ENCODE assay signal across 19 cellular contexts in genomic region chr7:98559958-98560357, GRCh38. TPM values are rescaled to one million over a fixed set of nuclear protein-coding genes. Genes with fewer than 3 reads are reported as not detected.
A peak's percentile ranks its signal among the peaks of the same experiment; 100 is the strongest.
DNase-seq lines count a peak whose midpoint lies in the region; ATAC-seq, FAIRE-seq and TF ChIP-seq lines count a peak whose summit lies in the region.
"Had no signal": no experiment of that assay in that cellular context is flagged by ENCODE, and none has a peak within 500 bp of the region (broad histone marks: within the 10 kb centered on the region; RNA-seq: fewer than 3 reads in every experiment).

No MANE protein-coding gene starts in this region.

- intact Hi-C loops in testis (cut with DNase I; ENCODE audit: low total_unique reads) (no loop called here), colonic mucosa (cut with DNase I) (no loop called here)

- no peak for ATAC-seq in GM19023 (IDR thresholded peaks at IDR 0.05; ENCODE audit: unreplicated experiment)
- ATAC-seq: lower lobe of right lung; sciatic nerve; stimulated activated memory B cell treated with anti-CD40 and anti-IgM and Interleukin-4, amounts not matched to agents 10 μg/mL and 1 μg/mL and 100 μg/mL, for 72 hours had no signal

- TF ChIP-seq CTCF in bronchial epithelial cell (IDR thresholded peaks at IDR 0.05; ENCODE audit: insufficient read depth, low read length, severe bottlenecking) (no peak), testis (IDR thresholded peaks at IDR 0.05) (no peak), colonic mucosa (IDR thresholded peaks at IDR 0.05) (no peak)

- H3K27me3 ChIP-seq in bronchial epithelial cell (ENCODE audit: control insufficient read depth, insufficient read depth, low read length) (no peaks in the 10 kb centered on the region), testis (no peaks in the 10 kb centered on the region), colonic mucosa (no peaks in the 10 kb centered on the region)
- H3K27me3 ChIP-seq: upper lobe of left lung had no signal

- no peaks in the 10 kb centered on the region for H3K36me3 ChIP-seq in bronchial epithelial cell (ENCODE audit: control insufficient read depth, insufficient read depth, low read length)
- no peaks in the 10 kb centered on the region for H3K36me3 ChIP-seq in testis (ENCODE audit: low read depth, missing control alignments)
- H3K36me3 ChIP-seq in colonic mucosa = no peaks in the 10 kb centered on the region
- H3K36me3 ChIP-seq: lower lobe of right lung, upper lobe of left lung had no signal

- DNase-seq in NCI-H2227 (lab: John Stamatoyannopoulos, UW; ENCODE audit: unreplicated experiment) (peak; percentile 40), NCI-H2227 treated with DMSO at 0.1 percent for 48 hours (lab: John Stamatoyannopoulos, UW) (no peak), NCI-H2171 (lab: John Stamatoyannopoulos, UW) (peak; percentile 92), bronchial epithelial cell (ENCODE audit: low read depth) (no peak), testis (peak; percentile 69), Ammon's horn (ENCODE audit: low spot score) (no peak), colonic mucosa (no peak)
- DNase-seq: activated CD4-positive, CD25-positive, alpha-beta regulatory T cell; activated gamma-delta T cell treated with Interleukin-2 at 50 U/mL for 16 hours; COR-L47; dermis blood vessel endothelial cell; lower lobe of right lung; NCI-H2107; upper lobe of left lung had no signal

- TF ChIP-seq POLR2A in testis (IDR thresholded peaks at IDR 0.05) = no peak

- peaks cover 3% of the 10 kb centered on the region for H3K4me1 ChIP-seq in testis
- H3K4me1 ChIP-seq in colonic mucosa = no peaks in the 10 kb centered on the region
- H3K4me1 ChIP-seq: lower lobe of right lung, upper lobe of left lung had no signal

- H3K4me3 ChIP-seq in bronchial epithelial cell (ENCODE audit: low read depth, low read length) (no peak overlapping the region), testis (peak overlapping the region in 1 of 2 donors; percentile 20), colonic mucosa (no peak overlapping the region)
- H3K4me3 ChIP-seq: lower lobe of right lung, upper lobe of left lung had no signal

- no peak overlapping the region for H3K9ac ChIP-seq in colonic mucosa (ENCODE audit: low read depth in 2 of 2, low read length in 2 of 2)

- H3K9me3 ChIP-seq in testis = no peaks in the 10 kb centered on the region
- no peaks in the 10 kb centered on the region for H3K9me3 ChIP-seq in colonic mucosa
- H3K9me3 ChIP-seq: lower lobe of right lung, upper lobe of left lung had no signal

- WGBS in testis, 2 donors = 29 to 42% methylated on average over 3 of the region's 3 CpGs

- H3K27ac ChIP-seq in testis (no peak overlapping the region), colonic mucosa (no peak overlapping the region)
- H3K27ac ChIP-seq: lower lobe of right lung, upper lobe of left lung had no signal

- peak; percentile 7 for FAIRE-seq in bronchial epithelial cell (lab: Jason Lieb, UNC)
- FAIRE-seq: H54 had no signal

RNA-seq across cellular contexts. Expression of gene NPTX2, which starts 57.1 kb away (rescaled TPM):
- total RNA-seq in bronchial epithelial cell = under 0.01 and 0.13 TPM in 2 replicates
- 100 to 1,000 TPM; 136 to 139 TPM for total RNA-seq in testis
- 77.3 TPM for polyA plus RNA-seq in testis (ENCODE audit: insufficient read depth, low read depth, low replicate concordance)
- 1 to 10 TPM in 1 of 2 donors, under 1 TPM in 1; 0.89 to 1.6 TPM for total RNA-seq in colonic mucosa
- total RNA-seq: T-helper 1 cell treated with Interleukin-12 subunit alpha and Interleukin-12 subunit beta and Interleukin-4 antibody, amounts not matched to agents 30 ng/mL and 1 ng/mL, for 36 hours had no signal

Comparison
In these comparisons a context has a peak if more than half of its experiments do, and no peak if none do; other contexts are left out.
1. DNase-seq: peak in NCI-H2227 (single experiment), NCI-H2171 (single experiment) and testis (single experiment); none in NCI-H2227 treated with DMSO at 0.1 percent for 48 hours (single experiment), bronchial epithelial cell (single experiment), Ammon's horn (single experiment) and colonic mucosa (single experiment).
2. RNA of gene NPTX2, which starts 57.1 kb away (total RNA-seq): 136 to 139 TPM in testis; 0.89 to 1.6 TPM in colonic mucosa and under 0.01 to 0.13 TPM in bronchial epithelial cell; every median in the first group is over 10 times any median in the second.